In the genomic region with DNA sequence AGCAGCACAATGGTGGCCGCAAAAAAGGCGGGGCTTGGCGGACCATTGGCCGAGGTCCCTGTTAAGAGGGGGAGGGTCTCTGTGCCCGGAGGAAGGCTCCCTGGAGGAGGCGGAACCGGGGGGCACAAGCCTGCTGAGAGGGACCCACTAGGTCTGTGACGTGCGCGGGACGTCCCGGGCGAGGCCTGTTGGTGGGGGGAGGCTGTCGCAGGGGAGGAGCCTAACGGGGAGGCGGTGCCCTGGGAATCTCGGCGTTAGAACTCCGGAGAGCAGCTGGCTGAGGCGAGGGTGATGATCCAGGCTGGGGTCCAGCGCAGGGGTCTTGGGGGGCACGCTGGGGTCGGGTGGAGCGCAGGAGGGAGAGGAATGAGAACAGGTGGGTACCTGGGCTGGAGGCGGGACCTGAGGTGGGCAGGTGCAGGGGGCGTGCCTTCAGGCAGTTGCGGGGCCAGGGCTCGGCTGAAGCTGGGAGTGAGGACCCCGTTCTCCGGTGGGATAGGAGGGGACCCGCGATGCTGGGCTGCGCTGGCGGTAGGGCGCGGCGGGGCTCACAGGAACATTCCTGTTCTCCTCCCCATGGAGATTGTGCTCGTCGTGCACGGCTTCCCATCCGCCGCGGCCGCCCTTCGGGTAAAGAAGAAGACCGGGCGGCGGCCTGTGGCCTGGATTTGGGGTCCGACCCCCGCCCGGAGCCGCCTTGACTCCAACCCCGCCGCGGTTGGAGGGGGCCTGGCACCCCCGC, we compare ENCODE assay signal across 6 cellular contexts. TPM values are rescaled to one million over a fixed set of nuclear protein-coding genes. Genes with fewer than 3 reads are reported as not detected.
A peak's percentile ranks its signal among the peaks of the same experiment; 100 is the strongest.
DNase-seq lines count a peak whose midpoint lies in the region; ATAC-seq, FAIRE-seq and TF ChIP-seq lines count a peak whose summit lies in the region.
"Not testable (repeated sequence)": the region's sequence is repeated elsewhere in the genome, so short reads cannot be mapped to it uniquely, and the experiment has no call there.

No MANE protein-coding gene starts in this region.

- intact Hi-C loops in endothelial cell of umbilical vein (cut with micrococcal nuclease); prostate gland (cut with DNase I); aorta (cut with DNase I): not testable (repeated sequence)

- H3K27me3 ChIP-seq in MM.1S (replicated peaks; ENCODE audit: insufficient read depth, low read length); endothelial cell of umbilical vein (ENCODE audit: control insufficient read depth in 2 of 2, insufficient read depth in 2 of 2, low read length in 2 of 2); prostate gland (replicated peaks; ENCODE audit: insufficient read depth); aorta (ENCODE audit: control insufficient read depth in 1 of 2, insufficient read depth in 2 of 2, low read length in 1 of 2): not testable (repeated sequence)

- not testable (repeated sequence) for DNase-seq in MM.1S; endothelial cell of umbilical vein (ENCODE audit: low read depth, low spot score); prostate gland (ENCODE audit: low spot score)
- DNase-seq in activated T-cell treated with anti-CD3 and anti-CD28 coated beads, Interleukin-2, amount 50 U/mL, for 24 hours, result peak; percentile 53
- peak; percentile 43 for DNase-seq in left lobe of liver (ENCODE audit: low spot score)
- peak; percentile 39 to 65 for DNase-seq in aorta

- peak overlapping the region; percentile 56 for H3K4me3 ChIP-seq in MM.1S (ENCODE audit: low read length)
- H3K4me3 ChIP-seq in endothelial cell of umbilical vein (replicated peaks in 1 of 3; ENCODE audit: insufficient read depth in 1 of 3, low read depth in 1 of 3, low read length in 3 of 3), result peak overlapping the region in 2 of 3 experiments; percentile 36 to 40
- peak overlapping the region; percentile 35 to 36 for H3K4me3 ChIP-seq in prostate gland
- H3K4me3 ChIP-seq in aorta (ENCODE audit: low read length in 2 of 2), result peak overlapping the region; percentile 26 to 59

- H3F3A ChIP-seq in MM.1S (ENCODE audit: insufficient read depth, low read length), result not testable (repeated sequence)

- CTCF ChIA-PET in endothelial cell of umbilical vein (lab: Charles Lee), result not testable (repeated sequence)

- WGBS in prostate gland, result 1% methylated on average over 14 of the region's 56 CpGs
- 0 to 2% methylated on average over 12 to 20 of the region's 56 CpGs for WGBS in aorta, 2 donors

- H3K4me1 Mint-ChIP-seq in activated T-cell treated with anti-CD3 and anti-CD28 coated beads, Interleukin-2, amount 50 U/mL, for 24 hours (ENCODE audit: low read depth), result not testable (repeated sequence)

- H3K9me1 ChIP-seq in endothelial cell of umbilical vein (replicated peaks; ENCODE audit: control insufficient read depth, extremely low read depth, insufficient read depth, low read length), result not testable (repeated sequence)

- H3K27ac ChIP-seq in MM.1S (ENCODE audit: low read length); endothelial cell of umbilical vein (ENCODE audit: insufficient read depth, low read depth, low read length); prostate gland; aorta (ENCODE audit: low read depth in 1 of 2, low read length in 2 of 2): not testable (repeated sequence)

- peak; percentile 61 for ATAC-seq in left lobe of liver
- ATAC-seq in aorta (ENCODE audit: low FRiP score), result peak; percentile 62

- H3K4me3 Mint-ChIP-seq in activated T-cell treated with anti-CD3 and anti-CD28 coated beads, Interleukin-2, amount 50 U/mL, for 24 hours, result not testable (repeated sequence)

- not testable (repeated sequence) for H3K9me3 ChIP-seq in MM.1S (replicated peaks; ENCODE audit: insufficient read depth, low read length); endothelial cell of umbilical vein (replicated peaks; ENCODE audit: control insufficient read depth, insufficient read depth, low read length); prostate gland; aorta (ENCODE audit: control insufficient read depth, low read length)

- not testable (repeated sequence) for H3K9ac ChIP-seq in MM.1S (ENCODE audit: low read length); endothelial cell of umbilical vein (replicated peaks; ENCODE audit: extremely low read depth, insufficient read depth, low read length)

- not testable (repeated sequence) for H3K9me3 Mint-ChIP-seq in activated T-cell treated with anti-CD3 and anti-CD28 coated beads, Interleukin-2, amount 50 U/mL, for 24 hours

- TF ChIP-seq POLR2A in endothelial cell of umbilical vein (IDR thresholded peaks at IDR 0.05; ENCODE audit: low read depth, low read length); prostate gland (IDR thresholded peaks at IDR 0.05): not testable (repeated sequence)

- not testable (repeated sequence) for H2AFZ ChIP-seq in MM.1S (ENCODE audit: low read length)
- peak overlapping the region; percentile 66 for H2AFZ ChIP-seq in endothelial cell of umbilical vein (ENCODE audit: low read depth, low read length)

- FAIRE-seq in endothelial cell of umbilical vein (lab: Jason Lieb, UNC), result peak; percentile 73

- dilution Hi-C loops in endothelial cell of umbilical vein (cut with MboI; ENCODE audit: extremely low pct_ligation_motif_present, low sequenced_read_pairs), result not testable (repeated sequence)

- not testable (repeated sequence) for H3K9me2 ChIP-seq in MM.1S (replicated peaks; ENCODE audit: insufficient read depth, low read length)

- H3K27me3 Mint-ChIP-seq in activated T-cell treated with anti-CD3 and anti-CD28 coated beads, Interleukin-2, amount 50 U/mL, for 24 hours, result not testable (repeated sequence)

- H3K4me2 ChIP-seq in MM.1S (ENCODE audit: low read depth, low read length), result peak overlapping the region; percentile 55; the same call in 1 of the 2 replicates
- H3K4me2 ChIP-seq in endothelial cell of umbilical vein (ENCODE audit: insufficient read depth, low read length), result peak overlapping the region; percentile 62

- not testable (repeated sequence) for H3K36me3 ChIP-seq in MM.1S (replicated peaks; ENCODE audit: insufficient read depth, low read length); endothelial cell of umbilical vein (ENCODE audit: control insufficient read depth in 2 of 2, extremely low read depth in 1 of 2, insufficient read depth in 2 of 2, low read length in 2 of 2); prostate gland; aorta (ENCODE audit: control insufficient read depth in 1 of 2, insufficient read depth in 2 of 2, low read length in 1 of 2)

- H3K27ac Mint-ChIP-seq in activated T-cell treated with anti-CD3 and anti-CD28 coated beads, Interleukin-2, amount 50 U/mL, for 24 hours, result not testable (repeated sequence)

- not testable (repeated sequence) for H3K36me3 Mint-ChIP-seq in activated T-cell treated with anti-CD3 and anti-CD28 coated beads, Interleukin-2, amount 50 U/mL, for 24 hours (ENCODE audit: low read depth)

- not testable (repeated sequence) for H4K20me1 ChIP-seq in MM.1S (ENCODE audit: insufficient read depth, low read length); endothelial cell of umbilical vein (replicated peaks; ENCODE audit: control insufficient read depth, extremely low read depth, insufficient read depth, low read length)

- POLR2A ChIA-PET in endothelial cell of umbilical vein (lab: Charles Lee), result not testable (repeated sequence)

- not testable (repeated sequence) for TF ChIP-seq CTCF in MM.1S (IDR thresholded peaks at IDR 0.05; ENCODE audit: low read length); endothelial cell of umbilical vein (IDR thresholded peaks at IDR 0.05; ENCODE audit: extremely low read depth in 1 of 2, insufficient read depth in 1 of 2, low read depth in 1 of 2, low read length in 2 of 2); prostate gland (IDR thresholded peaks at IDR 0.05)

- H3K79me2 ChIP-seq in MM.1S (ENCODE audit: low read length); endothelial cell of umbilical vein (ENCODE audit: control insufficient read depth, insufficient read depth, low read length): not testable (repeated sequence)

- BruUV-seq in endothelial cell of umbilical vein (replicated peaks; lab: Mats Ljungman, UMichigan), result not testable (repeated sequence)

- H3K4me1 ChIP-seq in MM.1S (ENCODE audit: low read length); endothelial cell of umbilical vein (ENCODE audit: control insufficient read depth, extremely low read depth, insufficient read depth, low read length); prostate gland (replicated peaks); aorta (ENCODE audit: control insufficient read depth in 1 of 2, insufficient read depth in 2 of 2, low read length in 2 of 2): not testable (repeated sequence)

RNA-seq across cellular contexts. Expression of gene SULT1A3, which starts 6.7 kb away (rescaled TPM):
- total RNA-seq in endothelial cell of umbilical vein (12.2 and 18.1 TPM in 2 replicates), left lobe of liver (22.8 TPM), prostate gland (10 to 100 TPM in 1 of 2 donors, 1 to 10 TPM in 1; 8.8 to 10.2 TPM), aorta (10 to 100 TPM in 1 of 2 donors, 1 to 10 TPM in 1; 6.6 to 29.7 TPM)
- polyA plus RNA-seq in endothelial cell of umbilical vein (4.8 and 5.1 TPM in 2 replicates), aorta (10 to 100 TPM; 19.7 to 91.1 TPM)
- 5.2 and 6.3 TPM in 2 replicates for polyA plus RNA-seq in endothelial cell of umbilical vein (2011; cell fraction: cytosol; rRNA removed)
- polyA plus RNA-seq in endothelial cell of umbilical vein (2011; cell fraction: nucleus; rRNA removed), result 63.3 and 71.8 TPM in 2 replicates
- 3.3 and 11.3 TPM in 2 replicates for polyA plus RNA-seq in endothelial cell of umbilical vein (2012)
- 1.0 and 5.3 TPM in 2 replicates for polyA minus RNA-seq in endothelial cell of umbilical vein
- 1.5 TPM for polyA minus RNA-seq in endothelial cell of umbilical vein (2011; cell fraction: cytosol; rRNA and poly(A)+ RNA removed)
- polyA minus RNA-seq in endothelial cell of umbilical vein (2011; cell fraction: nucleus; rRNA and poly(A)+ RNA removed), result 5.7 and 6.8 TPM in 2 replicates

RNA-seq across cellular contexts. Expression of gene SLX1A, which starts 12.0 kb away (rescaled TPM):
- total RNA-seq in endothelial cell of umbilical vein (30.9 and 77.9 TPM in 2 replicates), left lobe of liver (77.1 TPM), prostate gland (10 to 100 TPM; 36.8 to 41.3 TPM), aorta (10 to 100 TPM; 19.8 to 38.9 TPM)
- polyA plus RNA-seq in endothelial cell of umbilical vein (28.9 and 29.8 TPM in 2 replicates), aorta (10 to 100 TPM; 23.4 to 66.6 TPM)
- polyA plus RNA-seq in endothelial cell of umbilical vein (2011; cell fraction: cytosol; rRNA removed), result 16.9 and 32.5 TPM in 2 replicates
- polyA plus RNA-seq in endothelial cell of umbilical vein (2011; cell fraction: nucleus; rRNA removed), result 49.5 and 51.6 TPM in 2 replicates
- 44.4 and 50.8 TPM in 2 replicates for polyA plus RNA-seq in endothelial cell of umbilical vein (2012)
- 4.0 and 14.7 TPM in 2 replicates for polyA minus RNA-seq in endothelial cell of umbilical vein
- polyA minus RNA-seq in endothelial cell of umbilical vein (2011; cell fraction: cytosol; rRNA and poly(A)+ RNA removed), result 31.2 TPM
- 18.1 and 19.7 TPM in 2 replicates for polyA minus RNA-seq in endothelial cell of umbilical vein (2011; cell fraction: nucleus; rRNA and poly(A)+ RNA removed)

RNA-seq across cellular contexts. Expression of gene BOLA2B, which starts 12.2 kb away (rescaled TPM):
- 161 and 173 TPM in 2 replicates for total RNA-seq in endothelial cell of umbilical vein
- 310 and 354 TPM in 2 replicates for polyA plus RNA-seq in endothelial cell of umbilical vein
- polyA plus RNA-seq in endothelial cell of umbilical vein (2011; cell fraction: cytosol; rRNA removed), result 432 and 454 TPM in 2 replicates
- polyA plus RNA-seq in endothelial cell of umbilical vein (2011; cell fraction: nucleus; rRNA removed), result 76.9 and 94.1 TPM in 2 replicates
- polyA plus RNA-seq in endothelial cell of umbilical vein (2012), result 222 and 244 TPM in 2 replicates
- 34.3 and 39.4 TPM in 2 replicates for polyA minus RNA-seq in endothelial cell of umbilical vein
- 109 TPM for polyA minus RNA-seq in endothelial cell of umbilical vein (2011; cell fraction: cytosol; rRNA and poly(A)+ RNA removed)
- 18.8 and 42.8 TPM in 2 replicates for polyA minus RNA-seq in endothelial cell of umbilical vein (2011; cell fraction: nucleus; rRNA and poly(A)+ RNA removed)
- 21.7 TPM for total RNA-seq in left lobe of liver
- total RNA-seq in prostate gland, result 100 to 1,000 TPM; 137 to 151 TPM
- 10 to 100 TPM; 31.3 to 52.1 TPM for total RNA-seq in aorta
- polyA plus RNA-seq in aorta, result 100 to 1,000 TPM in 1 of 2 donors, 10 to 100 TPM in 1; 81.6 to 145 TPM

RNA-seq across cellular contexts. Expression of gene CORO1A, which starts 22.3 kb away (rescaled TPM):
- total RNA-seq in endothelial cell of umbilical vein (6.1 and 6.6 TPM in 2 replicates), left lobe of liver (8.5 TPM), prostate gland (10 to 100 TPM in 1 of 2 donors, 1 to 10 TPM in 1; 8.9 to 14.7 TPM), aorta (10 to 100 TPM; 38.4 to 42.8 TPM)
- polyA plus RNA-seq in endothelial cell of umbilical vein (4.7 and 6.4 TPM in 2 replicates), aorta (10 to 100 TPM; 12.8 to 48.2 TPM)
- polyA plus RNA-seq in endothelial cell of umbilical vein (2011; cell fraction: cytosol; rRNA removed), result 4.2 and 4.3 TPM in 2 replicates
- 6.0 and 6.4 TPM in 2 replicates for polyA plus RNA-seq in endothelial cell of umbilical vein (2011; cell fraction: nucleus; rRNA removed)
- 7.1 and 9.5 TPM in 2 replicates for polyA plus RNA-seq in endothelial cell of umbilical vein (2012)
- polyA minus RNA-seq in endothelial cell of umbilical vein, result 1.1 and 7.8 TPM in 2 replicates
- polyA minus RNA-seq in endothelial cell of umbilical vein (2011; cell fraction: cytosol; rRNA and poly(A)+ RNA removed), result not detected
- polyA minus RNA-seq in endothelial cell of umbilical vein (2011; cell fraction: nucleus; rRNA and poly(A)+ RNA removed), result 0.38 and 1.2 TPM in 2 replicates

RNA-seq across cellular contexts. Expression of gene NPIPB13, which starts 42.6 kb away (rescaled TPM):
- total RNA-seq in endothelial cell of umbilical vein (19.3 and 23.5 TPM in 2 replicates), left lobe of liver (6.2 TPM), prostate gland (1 to 10 TPM in 1 of 2 donors, under 1 TPM in 1; 0.82 to 5.8 TPM), aorta (10 to 100 TPM; 19.5 to 25.8 TPM)
- polyA plus RNA-seq in endothelial cell of umbilical vein (4.4 and 7.8 TPM in 2 replicates), aorta (1 to 10 TPM in 1 of 2 donors, under 1 TPM in 1; 0.13 to 8.5 TPM)
- polyA plus RNA-seq in endothelial cell of umbilical vein (2011; cell fraction: cytosol; rRNA removed), result 2.8 and 3.3 TPM in 2 replicates
- polyA plus RNA-seq in endothelial cell of umbilical vein (2011; cell fraction: nucleus; rRNA removed), result 27.5 and 36.6 TPM in 2 replicates
- 3.1 and 5.4 TPM in 2 replicates for polyA plus RNA-seq in endothelial cell of umbilical vein (2012)
- 39.5 and 66.0 TPM in 2 replicates for polyA minus RNA-seq in endothelial cell of umbilical vein
- polyA minus RNA-seq in endothelial cell of umbilical vein (2011; cell fraction: cytosol; rRNA and poly(A)+ RNA removed), result not detected
- 7.1 and 10.9 TPM in 2 replicates for polyA minus RNA-seq in endothelial cell of umbilical vein (2011; cell fraction: nucleus; rRNA and poly(A)+ RNA removed)
